9 cellular contexts compared by ENCODE assay signal in the genomic region with DNA sequence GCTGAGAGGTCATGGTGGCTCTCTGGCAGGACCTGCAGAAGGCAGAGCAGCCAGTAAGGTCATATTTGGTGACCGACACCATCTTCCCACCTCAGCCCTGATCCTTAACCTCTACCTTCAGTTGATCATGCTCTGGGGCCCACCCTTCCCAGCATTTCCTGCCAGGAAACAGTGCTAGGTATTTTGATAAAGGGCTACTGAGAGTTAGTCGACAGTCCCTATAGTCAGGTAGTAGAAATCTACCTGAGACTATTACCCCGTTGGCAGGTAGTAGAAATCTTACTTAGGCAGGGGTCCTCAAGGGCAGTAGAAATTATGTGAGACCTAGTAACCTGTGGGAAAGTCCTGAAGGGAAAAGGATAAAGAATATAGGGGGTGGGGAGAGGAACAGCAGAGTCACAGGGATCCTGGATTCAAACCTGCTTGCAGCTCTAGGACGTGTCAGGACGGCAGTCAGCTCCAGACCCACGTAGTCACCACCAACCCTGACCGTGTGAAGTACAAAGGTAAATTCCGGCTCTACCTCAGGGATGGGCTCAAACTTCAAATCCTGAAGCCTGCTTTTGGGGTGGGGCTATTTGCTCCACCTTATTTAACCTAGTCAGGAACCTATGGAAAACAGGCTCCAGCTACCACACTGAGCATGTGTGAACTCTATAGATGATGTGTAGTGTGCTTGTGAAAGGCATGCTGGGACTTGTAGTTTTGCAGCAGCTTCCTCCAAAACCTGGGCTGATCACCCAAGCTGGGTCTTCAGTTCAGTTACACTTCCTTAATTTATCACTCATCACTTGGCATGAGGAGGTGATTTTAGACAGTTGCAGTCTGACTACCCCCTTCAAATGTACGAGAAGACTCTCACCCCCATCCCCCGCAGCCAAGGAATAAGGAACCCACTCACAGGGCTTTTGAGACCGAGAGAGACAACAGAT. TPM values are rescaled to one million over a fixed set of nuclear protein-coding genes. Genes with fewer than 3 reads are reported as not detected.
DNase-seq lines count a peak whose midpoint lies in the region; ATAC-seq, FAIRE-seq and TF ChIP-seq lines count a peak whose summit lies in the region.
"Had no signal": no experiment of that assay in that cellular context is flagged by ENCODE, and none has a peak within 500 bp of the region (broad histone marks: within the 10 kb centered on the region; RNA-seq: fewer than 3 reads in every experiment).

A gene with protein sequence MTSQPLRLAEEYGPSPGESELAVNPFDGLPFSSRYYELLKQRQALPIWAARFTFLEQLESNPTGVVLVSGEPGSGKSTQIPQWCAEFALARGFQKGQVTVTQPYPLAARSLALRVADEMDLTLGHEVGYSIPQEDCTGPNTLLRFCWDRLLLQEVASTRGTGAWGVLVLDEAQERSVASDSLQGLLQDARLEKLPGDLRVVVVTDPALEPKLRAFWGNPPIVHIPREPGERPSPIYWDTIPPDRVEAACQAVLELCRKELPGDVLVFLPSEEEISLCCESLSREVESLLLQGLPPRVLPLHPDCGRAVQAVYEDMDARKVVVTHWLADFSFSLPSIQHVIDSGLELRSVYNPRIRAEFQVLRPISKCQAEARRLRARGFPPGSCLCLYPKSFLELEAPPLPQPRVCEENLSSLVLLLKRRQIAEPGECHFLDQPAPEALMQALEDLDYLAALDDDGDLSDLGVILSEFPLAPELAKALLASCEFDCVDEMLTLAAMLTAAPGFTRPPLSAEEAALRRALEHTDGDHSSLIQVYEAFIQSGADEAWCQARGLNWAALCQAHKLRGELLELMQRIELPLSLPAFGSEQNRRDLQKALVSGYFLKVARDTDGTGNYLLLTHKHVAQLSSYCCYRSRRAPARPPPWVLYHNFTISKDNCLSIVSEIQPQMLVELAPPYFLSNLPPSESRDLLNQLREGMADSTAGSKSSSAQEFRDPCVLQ (minus strand): TSS at position 515 of the 932 bp plus-strand sequence. CDS start 502 bp downstream, at position 13.

- FAIRE-seq in RCC 7860 (lab: Jason Lieb, UNC), result no peak
- FAIRE-seq: pancreas had no signal

- H3K9me3 Mint-ChIP-seq in mesothelial cell of epicardium, result peaks cover 6% of the 10 kb centered on the region

- peaks cover 24% of the 10 kb centered on the region for H3K36me3 Mint-ChIP-seq in mesothelial cell of epicardium

- H3K4me3 Mint-ChIP-seq in mesothelial cell of epicardium, result no peak within 1 kb of the TSS

- ATAC-seq in HG03097 (IDR thresholded peaks at IDR 0.05; ENCODE audit: low FRiP score, unreplicated experiment), result no peak
- ATAC-seq: pancreas had no signal

- H3K4me3 ChIP-seq in stomach, result peak within 1 kb of the TSS in 1 of 4 donors; percentile 4
- H3K4me3 ChIP-seq: pancreas had no signal

- DNase-seq in CD1c-positive myeloid dendritic cell (ENCODE audit: extremely low spot score), result peak; percentile 85
- DNase-seq in GM19238 (ENCODE audit: insufficient read length, low spot score), result peak; percentile 55
- DNase-seq in RCC 7860 (ENCODE audit: low spot score), result peak; percentile 8
- peak; percentile 85 for DNase-seq in germinal center (ENCODE audit: low spot score)
- no peak for DNase-seq in stomach
- no peak for DNase-seq in NCI-H187 treated with DMSO at 0.1 percent for 48 hours (lab: John Stamatoyannopoulos, UW)
- DNase-seq in mesothelial cell of epicardium (ENCODE audit: low spot score in 2 of 2, unreplicated experiment in 2 of 2), result no peak

- peak within 1 kb of the TSS in 1 of 5 donors; percentile 15 for H3K27ac ChIP-seq in stomach
- H3K27ac ChIP-seq: pancreas had no signal

- H3K9me3 ChIP-seq in stomach, result no peaks in the 10 kb centered on the region
- H3K9me3 ChIP-seq: pancreas had no signal

- peaks cover 27% of the 10 kb centered on the region for H3K27me3 Mint-ChIP-seq in mesothelial cell of epicardium (ENCODE audit: low read depth)

- TF ChIP-seq POLR2A in stomach (IDR thresholded peaks at IDR 0.05), result no peak

- H3K36me3 ChIP-seq in stomach, result peaks cover 23 to 31% (median 29%) of the 10 kb centered on the region in 4 donors

- no peak for TF ChIP-seq CTCF in stomach (IDR thresholded peaks at IDR 0.05)
- no peak for TF ChIP-seq CTCF in mesothelial cell of epicardium (IDR thresholded peaks at IDR 0.05; ENCODE audit: unreplicated experiment)

- H3K4me1 ChIP-seq in stomach, result peaks cover 20 to 38% (median 25%) of the 10 kb centered on the region in 4 donors

- H3K27me3 ChIP-seq in stomach, result peaks cover 0 to under 1% (median 0%) of the 10 kb centered on the region in 3 donors

- peaks cover 19% of the 10 kb centered on the region for H3K4me1 Mint-ChIP-seq in mesothelial cell of epicardium

- H3K27ac Mint-ChIP-seq in mesothelial cell of epicardium, result no peak within 1 kb of the TSS

- TF ChIP-seq EP300 in stomach (IDR thresholded peaks at IDR 0.05), result no peak

- WGBS in stomach, 5 donors, result 55 to 71% (median 67%) methylated on average over 11 of the region's 11 CpGs

- intact Hi-C loops in stomach (cut with DNase I; ENCODE audit: low total_unique reads), result no loop called here

RNA-seq across cellular contexts. Expression of the gene that starts here (rescaled TPM):
- total RNA-seq in stomach (10 to 100 TPM in 4 of 5 donors, 1 to 10 TPM in 1; 6.6 to 42.6 (median 22.8) TPM), mesothelial cell of epicardium (0.16 to 0.42 TPM (median 0.29 TPM) in 3 replicates)
- polyA plus RNA-seq in stomach, result 1 to 10 TPM; 2.1 to 5.3 (median 4.1) TPM

Comparison
In these comparisons a context has a peak if more than half of its experiments do, and no peak if none do; other contexts are left out.
1. DNase-seq: peak in CD1c-positive myeloid dendritic cell (single experiment), GM19238 (single experiment), RCC 7860 (single experiment) and germinal center (single experiment); none in stomach (single experiment), NCI-H187 treated with DMSO at 0.1 percent for 48 hours (single experiment) and mesothelial cell of epicardium (0 of 2).